8 cellular contexts compared by ENCODE assay signal in the genomic region with DNA sequence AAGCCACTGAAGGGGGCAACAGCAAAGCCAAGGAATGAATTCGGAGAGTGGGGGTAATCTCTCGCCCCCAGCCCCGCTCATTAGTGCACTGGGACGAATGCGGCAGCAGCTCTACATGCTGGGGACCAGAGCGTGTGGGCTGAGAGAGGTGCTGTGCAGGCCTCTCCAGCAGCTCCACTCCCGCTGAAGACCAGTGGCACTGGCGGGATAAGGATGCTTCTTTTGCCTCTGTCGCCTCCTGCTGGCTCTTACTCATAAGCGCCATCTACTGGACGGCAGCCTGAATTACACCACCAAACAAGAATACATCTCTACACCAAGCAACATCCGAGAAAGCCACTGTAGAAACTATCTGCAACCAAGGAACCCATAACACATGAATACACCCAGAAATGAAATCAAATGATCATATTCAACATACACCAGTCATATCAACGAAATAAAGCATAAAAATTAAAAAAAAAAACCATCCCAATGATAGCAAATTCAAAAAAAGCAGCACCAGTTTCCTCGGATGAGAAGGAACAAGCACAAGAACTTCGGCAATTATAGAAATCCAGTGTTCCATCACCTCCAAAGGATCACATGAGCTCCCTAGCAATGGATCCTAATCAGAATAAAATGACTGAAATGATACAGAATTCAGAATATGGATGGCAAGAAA.
DNase-seq lines count a peak whose midpoint lies in the region; ATAC-seq and TF ChIP-seq lines count a peak whose summit lies in the region.

No MANE protein-coding gene starts in this region.

- TF ChIP-seq CTCF in AG09309 (IDR thresholded peaks at IDR 0.05; ENCODE audit: control insufficient read depth, insufficient read depth, low read depth, low read length, missing control alignments) (peak; percentile 75), nephron progenitor cell (IDR thresholded peaks at IDR 0.05) (peak; percentile 47)

- H3K4me1 Mint-ChIP-seq in effector memory CD8-positive, alpha-beta T cell (ENCODE audit: low read depth in 2 of 2): peaks cover 29 to 50% of the 10 kb centered on the region in 2 donors
- no peaks in the 10 kb centered on the region for H3K4me1 Mint-ChIP-seq in nephron progenitor cell

- H3K27ac Mint-ChIP-seq in effector memory CD8-positive, alpha-beta T cell: no peak overlapping the region
- no peak overlapping the region for H3K27ac Mint-ChIP-seq in nephron progenitor cell

- H3K36me3 Mint-ChIP-seq in effector memory CD8-positive, alpha-beta T cell (ENCODE audit: insufficient read depth): no peaks in the 10 kb centered on the region
- peaks cover 83% of the 10 kb centered on the region for H3K36me3 Mint-ChIP-seq in nephron progenitor cell (ENCODE audit: low read depth)

- no peaks in the 10 kb centered on the region for H3K9me3 Mint-ChIP-seq in effector memory CD8-positive, alpha-beta T cell
- peaks cover 47% of the 10 kb centered on the region for H3K9me3 Mint-ChIP-seq in nephron progenitor cell

- DNase-seq in AG09309 (ENCODE audit: low read depth) (no peak), M059J (ENCODE audit: low read depth) (peak; percentile 15), nephron progenitor cell (peak; percentile 15), globus pallidus (ENCODE audit: low spot score) (no peak), inferior parietal cortex (ENCODE audit: extremely low spot score) (no peak)
- DNase-seq in activated CD4-positive, alpha-beta T cell treated with anti-CD3 and anti-CD28 coated beads for 48 hours: peak; percentile 66
- DNase-seq in effector memory CD8-positive, alpha-beta T cell: peak; percentile 42 to 53 (median 43)

- no peak overlapping the region for H3K4me3 ChIP-seq in AG09309 (ENCODE audit: control insufficient read depth, low read depth, low read length)

- no peak overlapping the region for H3K4me3 Mint-ChIP-seq in effector memory CD8-positive, alpha-beta T cell
- no peak overlapping the region for H3K4me3 Mint-ChIP-seq in nephron progenitor cell

- peak; percentile 41 for ATAC-seq in GM19351 (IDR thresholded peaks at IDR 0.05; ENCODE audit: unreplicated experiment)
- peak; percentile 76 for ATAC-seq in effector memory CD8-positive, alpha-beta T cell (replicated peaks)

- H3K27me3 Mint-ChIP-seq in effector memory CD8-positive, alpha-beta T cell: no peaks in the 10 kb centered on the region
- no peaks in the 10 kb centered on the region for H3K27me3 Mint-ChIP-seq in nephron progenitor cell (ENCODE audit: low read depth, poor library complexity)

Comparison
In these comparisons a context has a peak if more than half of its experiments do, and no peak if none do; other contexts are left out.
1. DNase-seq: peak in M059J (single experiment), activated CD4-positive, alpha-beta T cell treated with anti-CD3 and anti-CD28 coated beads for 48 hours (single experiment), effector memory CD8-positive, alpha-beta T cell (3 of 3) and nephron progenitor cell (single experiment); none in AG09309 (single experiment), globus pallidus (single experiment) and inferior parietal cortex (single experiment).